In genomic region chr4:7356667-7357295, GRCh38 we compare ENCODE assay signal across 27 cellular contexts.
"Had no signal": no experiment of that assay in that cellular context is flagged by ENCODE, and none has a peak within 500 bp of the region (broad histone marks: within the 10 kb centered on the region; RNA-seq: fewer than 3 reads in every experiment).

No MANE protein-coding gene starts in this region.

- H3K27me3 ChIP-seq: colonic mucosa, sigmoid colon, tibial nerve had no signal

- H3K4me1 ChIP-seq: breast epithelium, colonic mucosa, prostate gland had no signal

- H3K4me3 ChIP-seq: breast epithelium, colonic mucosa, prostate gland, sigmoid colon, smooth muscle cell, tibial nerve had no signal

- H3K36me3 ChIP-seq: breast epithelium, colonic mucosa, prostate gland, sigmoid colon, tibial nerve had no signal

- H3K9me3 ChIP-seq: breast epithelium, colonic mucosa, prostate gland, sigmoid colon, tibial nerve had no signal

- DNase-seq: activated CD4-positive, alpha-beta memory T cell treated with anti-CD3 and anti-CD28 coated beads, Interleukin-2, amount 10 ng/mL, durations not matched to agents 7 days and 5 days; activated CD4-positive, alpha-beta T cell treated with anti-CD3 and anti-CD28 coated beads for 1 hour; activated CD4-positive, alpha-beta T cell treated with anti-CD3 and anti-CD28 coated beads, Interleukin-2, amount 10 ng/mL, durations not matched to agents 7 days and 5 days; activated CD8-positive, alpha-beta memory T cell treated with anti-CD3 and anti-CD28 coated beads, Interleukin-2, amount 50 U/mL, for 48 hours; activated gamma-delta T cell; activated naive CD4-positive, alpha-beta T cell treated with anti-CD3 and anti-CD28 coated beads, Interleukin-2, amount 50 U/mL, for 16 hours; activated T-cell treated with anti-CD3 and anti-CD28 coated beads, Interleukin-2, amount 50 U/mL, for 24 hours; amniotic stem cell; colonic mucosa; effector memory CD4-positive, alpha-beta T cell; naive thymus-derived CD4-positive, alpha-beta T cell; retina; sigmoid colon; stimulated activated CD4-positive, alpha-beta T cell treated with anti-CD3 and anti-CD28 coated beads, Interleukin-1b, Interleukin-23, amount 100 ng/mL, for 48 hours; stimulated activated CD4-positive, alpha-beta T cell treated with anti-CD3 and anti-CD28 coated beads, Interleukin-4, amount 100 ng/mL, for 4 hours; stimulated activated CD8-positive, alpha-beta memory T cell treated with anti-CD3 and anti-CD28 coated beads, Interleukin-4, amount 100 ng/mL, for 48 hours; SW 1271; T-helper 9 cell had no signal

- H3K27ac ChIP-seq: breast epithelium, colonic mucosa, prostate gland, sigmoid colon, tibial nerve had no signal

- H3K4me2 ChIP-seq: smooth muscle cell had no signal

- FAIRE-seq: frontal cortex, keratinocyte, urothelium cell line had no signal

- ATAC-seq: naive thymus-derived CD4-positive, alpha-beta T cell; stimulated activated memory B cell treated with anti-CD40 and anti-IgM and Interleukin-4, amounts not matched to agents 10 μg/mL and 1 μg/mL and 100 μg/mL, for 72 hours; WTC11 had no signal
